Comparison of ENCODE assay signal across 25 cellular contexts in the genomic region with DNA sequence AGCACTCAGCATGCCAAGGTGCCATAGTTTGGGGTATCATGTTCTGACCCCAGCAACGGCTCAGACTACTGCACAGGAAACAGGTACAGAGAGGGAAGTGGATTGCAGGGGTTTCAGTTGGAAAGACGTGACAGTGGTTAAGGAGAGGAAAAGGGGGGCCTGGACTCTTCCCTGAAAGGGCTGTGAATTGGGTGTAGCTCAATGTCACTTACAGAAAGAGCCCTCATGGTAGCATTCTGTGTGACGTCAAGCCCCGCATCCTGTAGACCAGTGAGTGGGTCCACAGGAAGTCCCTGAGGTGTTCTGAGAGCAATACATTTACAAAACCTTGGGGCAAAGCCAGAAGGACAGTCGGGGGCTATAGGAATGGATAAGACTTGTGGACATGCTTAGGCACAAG.
DNase-seq lines count a peak whose midpoint lies in the region; ATAC-seq, FAIRE-seq and TF ChIP-seq lines count a peak whose summit lies in the region.
"Had no signal": no experiment of that assay in that cellular context is flagged by ENCODE, and none has a peak within 500 bp of the region (broad histone marks: within the 10 kb centered on the region; RNA-seq: fewer than 3 reads in every experiment).

No MANE protein-coding gene starts in this region.

- 56% methylated on average over 5 of the region's 5 CpGs for WGBS in right cardiac atrium
- WGBS in pancreas, 2 donors, result 60 to 71% methylated on average over 5 of the region's 5 CpGs

- H3K4me3 ChIP-seq in right cardiac atrium (ENCODE audit: low read length) (no peak overlapping the region), pancreas (no peak overlapping the region)
- H3K4me3 ChIP-seq: body of pancreas, Peyer's patch, vagina had no signal

- intact Hi-C loops in right cardiac atrium (cut with DNase I), result no loop called here
- intact Hi-C loops in cardiac septum (cut with DNase I), result no loop called here
- intact Hi-C loops in pancreas (cut with DNase I), result no loop called here

- H3K27ac ChIP-seq in right cardiac atrium (ENCODE audit: low read length) (peak overlapping the region; percentile 45), substantia nigra (ENCODE audit: low read depth, low read length, poor library complexity, severe bottlenecking) (no peak overlapping the region), pancreas (no peak overlapping the region)
- H3K27ac ChIP-seq: body of pancreas, Peyer's patch, vagina had no signal

- no peaks in the 10 kb centered on the region for H3K27me3 ChIP-seq in right cardiac atrium (ENCODE audit: control insufficient read depth, insufficient read depth)
- H3K27me3 ChIP-seq in pancreas, result peaks cover 0 to 2% (median 0%) of the 10 kb centered on the region in 4 donors
- H3K27me3 ChIP-seq: body of pancreas, Peyer's patch, vagina had no signal

- no peak for TF ChIP-seq CTCF in pancreas (IDR thresholded peaks at IDR 0.05)

- peaks cover 4% of the 10 kb centered on the region for H3K4me1 ChIP-seq in right cardiac atrium (ENCODE audit: control insufficient read depth, insufficient read depth, low read length)
- H3K4me1 ChIP-seq in pancreas, result no peaks in the 10 kb centered on the region
- H3K4me1 ChIP-seq: body of pancreas, Peyer's patch, vagina had no signal

- no peak for FAIRE-seq in pancreas (lab: Jason Lieb, UNC)
- FAIRE-seq: H1, HTR-8/SVneo had no signal

- H3K36me3 ChIP-seq in pancreas, result no peaks in the 10 kb centered on the region
- H3K36me3 ChIP-seq: Peyer's patch, vagina had no signal

- DNase-seq in right cardiac atrium, result no peak
- DNase-seq in cardiac septum (ENCODE audit: low spot score), result no peak
- peak; percentile 97 to 98 for DNase-seq in Kasumi-1 (lab: John Stamatoyannopoulos, UW)
- DNase-seq in substantia nigra (lab: John Stamatoyannopoulos, UW), result no peak
- no peak for DNase-seq in SW480 (ENCODE audit: low spot score)
- DNase-seq in pancreas, result no peak
- DNase-seq: activated CD4-positive, CD25-positive, alpha-beta regulatory T cell treated with anti-CD3 and anti-CD28 coated beads, Interleukin-2, amount 50 U/mL, for 72 hours; body of pancreas; CD4-positive, alpha-beta T cell; DMS 273 treated with DMSO at 0.1 percent for 48 hours; head of caudate nucleus; Karpas-422; left colon; MV-4-11; naive thymus-derived CD8-positive, alpha-beta T cell; NCI-H2171; NCI-H526; Peyer's patch; retina; SIG-M5; SW 1271 had no signal

- no peaks in the 10 kb centered on the region for H3K9me3 ChIP-seq in right cardiac atrium (ENCODE audit: control insufficient read depth, low read length)
- no peaks in the 10 kb centered on the region for H3K9me3 ChIP-seq in pancreas
- H3K9me3 ChIP-seq: body of pancreas, Peyer's patch, vagina had no signal

- ATAC-seq in right cardiac atrium (peak in 1 of 2 donors; percentile 71), GM19351 (IDR thresholded peaks at IDR 0.05; ENCODE audit: unreplicated experiment) (peak; percentile 84), pancreas (no peak)
- ATAC-seq: body of pancreas, left colon had no signal

Comparison
In these comparisons a context has a peak if more than half of its experiments do, and no peak if none do; other contexts are left out.
1. DNase-seq: peak in Kasumi-1 (2 of 2); none in right cardiac atrium (0 of 3), cardiac septum (single experiment), substantia nigra (0 of 49), SW480 (single experiment) and pancreas (0 of 6).